Comparison of ENCODE assay signal across 8 cellular contexts in genomic region chr6:52420668-52421358, GRCh38. TPM values are rescaled to one million over a fixed set of nuclear protein-coding genes. Genes with fewer than 3 reads are reported as not detected.
DNase-seq lines count a peak whose midpoint lies in the region; ATAC-seq and TF ChIP-seq lines count a peak whose summit lies in the region.

No MANE protein-coding gene starts in this region.

- H3K4me2 ChIP-seq in Loucy (ENCODE audit: low read depth, low read length, poor library complexity, severe bottlenecking): peak overlapping the region; percentile 87

- H3K36me3 ChIP-seq in Loucy (ENCODE audit: insufficient read depth, low read length) (no peaks in the 10 kb centered on the region), left ventricle myocardium inferior (no peaks in the 10 kb centered on the region), sigmoid colon (peaks cover 0 to 16% (median 0%) of the 10 kb centered on the region in 4 donors)

- intact Hi-C loops in left ventricle myocardium inferior (cut with micrococcal nuclease): no loop called here
- intact Hi-C loops in sigmoid colon (cut with DNase I): loop anchor here (5.0 kb wide), 1 partner anchor 96 kb away; no protein-coding TSS in a partner anchor

- H3F3A ChIP-seq in Loucy (ENCODE audit: low read depth): peaks cover 11% of the 10 kb centered on the region; the same call in 1 of the 2 replicates

- no peak for TF ChIP-seq POLR2A in sigmoid colon (IDR thresholded peaks at IDR 0.05)

- H3K4me1 ChIP-seq in Loucy (ENCODE audit: insufficient read depth, low read length, poor library complexity, severe bottlenecking): peaks cover 39% of the 10 kb centered on the region
- peaks cover 51% of the 10 kb centered on the region for H3K4me1 ChIP-seq in left ventricle myocardium inferior
- peaks cover 0 to 24% (median 14%) of the 10 kb centered on the region in 4 donors for H3K4me1 ChIP-seq in sigmoid colon

- no peak for ATAC-seq in HG03025 (IDR thresholded peaks at IDR 0.05; ENCODE audit: low FRiP score, unreplicated experiment)
- no peak for ATAC-seq in HG02642 (IDR thresholded peaks at IDR 0.05; ENCODE audit: poor library complexity, unreplicated experiment)

- H3K9me3 ChIP-seq in Loucy (ENCODE audit: insufficient read depth, low read depth, low read length) (no peaks in the 10 kb centered on the region), left ventricle myocardium inferior (replicated peaks) (no peaks in the 10 kb centered on the region), sigmoid colon (no peaks in the 10 kb centered on the region)

- WGBS in sigmoid colon, 2 donors: 8% methylated on average over 21 of the region's 21 CpGs

- DNase-seq in COLO668 (lab: John Stamatoyannopoulos, UW; ENCODE audit: unreplicated experiment) (peak; percentile 42), T1000 (lab: John Stamatoyannopoulos, UW) (peak; percentile 45), left ventricle myocardium inferior (no peak), sigmoid colon (peak; percentile 66), T-helper 2 cell (no peak)

- TF ChIP-seq CTCF in Loucy (conservative IDR thresholded peaks at IDR 0.05; ENCODE audit: low read length): no peak
- TF ChIP-seq CTCF in left ventricle myocardium inferior (IDR thresholded peaks at IDR 0.05; ENCODE audit: borderline replicate concordance): no peak
- no peak for TF ChIP-seq CTCF in sigmoid colon (IDR thresholded peaks at IDR 0.05)

- H4K20me1 ChIP-seq in Loucy (ENCODE audit: insufficient read depth, low read length, poor library complexity, severe bottlenecking): no peaks in the 10 kb centered on the region

- no peaks in the 10 kb centered on the region for H3K79me2 ChIP-seq in Loucy (ENCODE audit: insufficient read depth, low read length)

- H3K4me3 ChIP-seq in Loucy (ENCODE audit: low read length, poor library complexity, severe bottlenecking): peak overlapping the region; percentile 85
- H3K4me3 ChIP-seq in left ventricle myocardium inferior: peak overlapping the region; percentile 93
- H3K4me3 ChIP-seq in sigmoid colon: peak overlapping the region; percentile 61 to 97 (median 88)

- H2AFZ ChIP-seq in Loucy (ENCODE audit: low read length): peak overlapping the region; percentile 72

- H3K27me3 ChIP-seq in Loucy (ENCODE audit: insufficient read depth, low read length, poor library complexity, severe bottlenecking): no peaks in the 10 kb centered on the region
- no peaks in the 10 kb centered on the region for H3K27me3 ChIP-seq in left ventricle myocardium inferior (ENCODE audit: low read depth)
- no peaks in the 10 kb centered on the region for H3K27me3 ChIP-seq in sigmoid colon

- no peaks in the 10 kb centered on the region for H3K9me2 ChIP-seq in Loucy (replicated peaks; ENCODE audit: low read depth, low read length)

- peak overlapping the region; percentile 92 for H3K27ac ChIP-seq in left ventricle myocardium inferior (replicated peaks)
- peak overlapping the region; percentile 76 to 88 (median 85) for H3K27ac ChIP-seq in sigmoid colon

- H3K9ac ChIP-seq in Loucy (ENCODE audit: low read depth, low read length, poor library complexity, severe bottlenecking): peak overlapping the region; percentile 8

- no peak for TF ChIP-seq EP300 in sigmoid colon (IDR thresholded peaks at IDR 0.05)

RNA-seq across cellular contexts. Expression of gene EFHC1, which starts 0.7 kb away (rescaled TPM):
- total RNA-seq in left ventricle myocardium inferior (5.7 TPM), sigmoid colon (10 to 100 TPM; 15.9 to 38.5 (median 19.1) TPM)
- 1 to 10 TPM; 1.8 to 6.9 (median 2.4) TPM for polyA plus RNA-seq in sigmoid colon

RNA-seq across cellular contexts. Expression of gene PAQR8, which starts 58.9 kb away (rescaled TPM):
- total RNA-seq in left ventricle myocardium inferior (2.0 TPM), sigmoid colon (10 to 100 TPM; 12.2 to 17.4 (median 13.8) TPM)
- polyA plus RNA-seq in sigmoid colon: 10 to 100 TPM; 15.6 to 49.2 (median 16.4) TPM

Comparison
In these comparisons a context has a peak if more than half of its experiments do, and no peak if none do; other contexts are left out.
1. DNase-seq: peak in COLO668 (single experiment), T1000 (single experiment) and sigmoid colon (single experiment); none in left ventricle myocardium inferior (single experiment) and T-helper 2 cell (0 of 5).
2. Peak in every context shown above with its lines, with median percentiles within 50 percentile points of each other: H3K4me3 ChIP-seq.